ENCODE assay signal across 2 cellular contexts in genomic region chr3:125098929-125099328, GRCh38.
TF ChIP-seq lines count a peak whose summit lies in the region.

No MANE protein-coding gene starts in this region.

TF ChIP-seq in GM23338, 12 proteins besides CTCF, POLR2A, EP300 and RAD21:
- TF ChIP-seq ZNF462 (CRISPR knock-in tag; IDR thresholded peaks at IDR 0.05): no peak
- TF ChIP-seq STAT1 (IDR thresholded peaks at IDR 0.05; ENCODE audit: unreplicated experiment): no peak

TF ChIP-seq in WTC11, 78 proteins besides CTCF, POLR2A, EP300 and RAD21 (continued from another document):
- TF ChIP-seq ATF2 (CRISPR knock-in tag; IDR thresholded peaks at IDR 0.05; ENCODE audit: borderline replicate concordance, low read depth): no peak
- no peak for TF ChIP-seq TP53 (CRISPR knock-in tag; IDR thresholded peaks at IDR 0.05)
- TF ChIP-seq ATF1 (CRISPR knock-in tag; IDR thresholded peaks at IDR 0.05): no peak
- TF ChIP-seq PRRX2 (CRISPR knock-in tag; IDR thresholded peaks at IDR 0.05): no peak
- no peak for TF ChIP-seq ESRRA (CRISPR knock-in tag; IDR thresholded peaks at IDR 0.05; ENCODE audit: borderline replicate concordance)
- no peak for TF ChIP-seq CDX4 (CRISPR knock-in tag; IDR thresholded peaks at IDR 0.05; ENCODE audit: borderline replicate concordance)
- TF ChIP-seq ZNF219 (CRISPR knock-in tag; IDR thresholded peaks at IDR 0.05; ENCODE audit: borderline replicate concordance): no peak
- no peak for TF ChIP-seq JAZF1 (CRISPR knock-in tag; IDR thresholded peaks at IDR 0.05)
- no peak for TF ChIP-seq ZSCAN18 (CRISPR knock-in tag; IDR thresholded peaks at IDR 0.05)
- no peak for TF ChIP-seq ZNF232 (CRISPR knock-in tag; IDR thresholded peaks at IDR 0.05)
- TF ChIP-seq RELA (CRISPR knock-in tag; IDR thresholded peaks at IDR 0.05; ENCODE audit: borderline replicate concordance): no peak
TF ChIP-seq in WTC11: peak in this region for 0.
